Comparison of ENCODE assay signal across 9 cellular contexts in the genomic region with DNA sequence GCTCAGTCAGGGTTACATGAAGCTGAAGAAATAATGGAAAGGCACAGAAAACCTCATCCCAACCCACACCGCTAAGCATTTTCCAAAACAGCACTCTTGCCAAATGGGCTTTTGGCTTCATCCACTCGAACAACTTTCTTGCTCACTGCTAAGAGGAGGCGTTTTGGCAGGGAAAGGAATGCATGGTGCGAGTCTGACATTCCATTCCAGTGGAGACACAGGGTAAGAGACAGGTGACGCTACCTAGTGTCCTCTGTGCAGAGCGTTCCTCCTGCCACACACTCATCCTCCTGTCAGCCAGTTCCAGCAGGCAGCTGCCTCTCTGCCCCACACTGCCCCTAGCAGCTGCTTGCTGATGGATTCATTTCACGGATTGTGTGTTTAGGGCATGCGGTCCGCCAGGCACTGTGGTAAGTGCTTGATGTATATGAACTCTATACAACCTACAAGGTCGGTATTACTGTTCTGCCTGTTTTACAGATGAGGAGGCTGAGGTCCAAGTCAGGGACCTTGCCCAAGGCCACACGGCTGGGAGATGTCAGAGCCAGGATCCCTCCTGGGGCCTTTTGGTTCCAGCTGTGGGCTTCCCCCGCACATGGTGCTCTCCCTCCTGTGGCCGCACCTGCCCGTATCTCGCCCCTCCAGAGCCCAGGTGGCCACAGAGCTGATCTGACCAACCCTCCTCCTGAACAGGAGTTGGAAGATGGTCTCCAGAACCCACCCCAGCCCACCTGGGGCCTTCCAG. TPM values are rescaled to one million over a fixed set of nuclear protein-coding genes. Genes with fewer than 3 reads are reported as not detected.
DNase-seq lines count a peak whose midpoint lies in the region; TF ChIP-seq lines count a peak whose summit lies in the region.
"Had no signal": no experiment of that assay in that cellular context is flagged by ENCODE, and none has a peak within 500 bp of the region (broad histone marks: within the 10 kb centered on the region; RNA-seq: fewer than 3 reads in every experiment).

No MANE protein-coding gene starts in this region.

- 72% methylated on average over 15 of the region's 15 CpGs; no CpG with 5 or more reads in 1 of the 2 donors for WGBS in transverse colon (ENCODE audit: low coverage in 1 of 2), 2 donors

- no peak for TF ChIP-seq POLR2A in transverse colon (IDR thresholded peaks at IDR 0.05)

- in situ Hi-C loops in transverse colon (cut with MboI; ENCODE audit: low pct_ligation_motif_present in 1 of 4, low pct_unique_long_range_greater_than_20kb in 1 of 4, low sequenced_read_pairs in 3 of 4) = no loop called here

- H3K4me1 Mint-ChIP-seq in activated CD4-positive, alpha-beta T cell treated with anti-CD3 and anti-CD28 coated beads, Interleukin-2, amount 10 ng/mL, durations not matched to agents 7 days and 5 days = no peaks in the 10 kb centered on the region

- H3K9me3 ChIP-seq in transverse colon = no peaks in the 10 kb centered on the region
- H3K9me3 ChIP-seq: esophagus muscularis mucosa had no signal

- TF ChIP-seq EP300 in transverse colon (IDR thresholded peaks at IDR 0.05; ENCODE audit: low read depth) = no peak

- H3K4me3 Mint-ChIP-seq in activated CD4-positive, alpha-beta T cell treated with anti-CD3 and anti-CD28 coated beads, Interleukin-2, amount 10 ng/mL, durations not matched to agents 7 days and 5 days = no peak overlapping the region

- H3K36me3 Mint-ChIP-seq in activated CD4-positive, alpha-beta T cell treated with anti-CD3 and anti-CD28 coated beads, Interleukin-2, amount 10 ng/mL, durations not matched to agents 7 days and 5 days (ENCODE audit: low read depth) = no peaks in the 10 kb centered on the region

- intact Hi-C loops in posterior cingulate gyrus (cut with DNase I) (no loop called here), transverse colon (cut with DNase I; ENCODE audit: low total_unique reads) (no loop called here)

- DNase-seq in GM03348 (ENCODE audit: low spot score) (peak; percentile 91), NCI-H526 treated with DMSO at 0.1 percent for 48 hours (lab: John Stamatoyannopoulos, UW) (peak; percentile 6), fibroblast of peridontal ligament (ENCODE audit: extremely low read depth) (peak; percentile 9), posterior cingulate gyrus (peak in 6 of 10 donors; percentile 41 to 90 (median 56)), transverse colon (no peak), NOMO-1 (lab: John Stamatoyannopoulos, UW; ENCODE audit: unreplicated experiment in 2 of 2) (no peak), NCI-H1105 treated with DMSO at 0.1 percent for 48 hours (lab: John Stamatoyannopoulos, UW) (no peak)
- DNase-seq in activated CD4-positive, alpha-beta T cell treated with anti-CD3 and anti-CD28 coated beads, Interleukin-2, amount 10 ng/mL, durations not matched to agents 7 days and 5 days = no peak

- POLR2A ChIA-PET in activated CD4-positive, alpha-beta T cell treated with anti-CD3 and anti-CD28 coated beads, Interleukin-2, amount 10 ng/mL, durations not matched to agents 7 days and 5 days (lab: Charles Lee) = no interaction called here

- CTCF ChIA-PET in activated CD4-positive, alpha-beta T cell treated with anti-CD3 and anti-CD28 coated beads, Interleukin-2, amount 10 ng/mL, durations not matched to agents 7 days and 5 days (lab: Charles Lee) = interaction anchor here (0.6 kb wide), 1 partner anchor 27 kb away, joined by 3 read pairs; no protein-coding TSS in a partner anchor

- TF ChIP-seq CTCF in transverse colon (IDR thresholded peaks at IDR 0.05) = no peak

- peaks cover 1% of the 10 kb centered on the region for H3K27me3 Mint-ChIP-seq in activated CD4-positive, alpha-beta T cell treated with anti-CD3 and anti-CD28 coated beads, Interleukin-2, amount 10 ng/mL, durations not matched to agents 7 days and 5 days

- no peak overlapping the region for H3K27ac Mint-ChIP-seq in activated CD4-positive, alpha-beta T cell treated with anti-CD3 and anti-CD28 coated beads, Interleukin-2, amount 10 ng/mL, durations not matched to agents 7 days and 5 days

- no peak overlapping the region for H3K4me3 ChIP-seq in transverse colon
- H3K4me3 ChIP-seq: esophagus muscularis mucosa had no signal

- peaks cover 0 to 7% (median 5%) of the 10 kb centered on the region in 4 donors for H3K4me1 ChIP-seq in transverse colon

- H3K36me3 ChIP-seq in transverse colon = no peaks in the 10 kb centered on the region
- H3K36me3 ChIP-seq: esophagus muscularis mucosa had no signal

- no peaks in the 10 kb centered on the region for H3K27me3 ChIP-seq in transverse colon

- no peak overlapping the region for H3K27ac ChIP-seq in transverse colon
- H3K27ac ChIP-seq: esophagus muscularis mucosa had no signal

- H3K9me3 Mint-ChIP-seq in activated CD4-positive, alpha-beta T cell treated with anti-CD3 and anti-CD28 coated beads, Interleukin-2, amount 10 ng/mL, durations not matched to agents 7 days and 5 days = no peaks in the 10 kb centered on the region

RNA-seq across cellular contexts. Expression of a gene that starts 25.7 kb away (rescaled TPM):
- 10 to 100 TPM; 28.4 to 52.5 (median 43.9) TPM for total RNA-seq in transverse colon
- total RNA-seq in activated CD4-positive, alpha-beta T cell treated with anti-CD3 and anti-CD28 coated beads, Interleukin-2, amount 10 ng/mL, durations not matched to agents 7 days and 5 days = 1 to 10 TPM; 1.6 to 1.7 TPM

Comparison
In these comparisons a context has a peak if more than half of its experiments do, and no peak if none do; other contexts are left out.
1. DNase-seq: peak in GM03348 (single experiment), NCI-H526 treated with DMSO at 0.1 percent for 48 hours (single experiment), fibroblast of peridontal ligament (single experiment) and posterior cingulate gyrus (6 of 10); none in transverse colon (single experiment), NOMO-1 (0 of 2), activated CD4-positive, alpha-beta T cell treated with anti-CD3 and anti-CD28 coated beads, Interleukin-2, amount 10 ng/mL, durations not matched to agents 7 days and 5 days (single experiment) and NCI-H1105 treated with DMSO at 0.1 percent for 48 hours (single experiment).
2. RNA of a gene that starts 25.7 kb away (total RNA-seq): 28.4 to 52.5 TPM in transverse colon; 1.6 to 1.7 TPM in activated CD4-positive, alpha-beta T cell treated with anti-CD3 and anti-CD28 coated beads, Interleukin-2, amount 10 ng/mL, durations not matched to agents 7 days and 5 days; every median in the first group is over 10 times any median in the second.